Comparison of ENCODE assay signal across 20 cellular contexts in the genomic region with DNA sequence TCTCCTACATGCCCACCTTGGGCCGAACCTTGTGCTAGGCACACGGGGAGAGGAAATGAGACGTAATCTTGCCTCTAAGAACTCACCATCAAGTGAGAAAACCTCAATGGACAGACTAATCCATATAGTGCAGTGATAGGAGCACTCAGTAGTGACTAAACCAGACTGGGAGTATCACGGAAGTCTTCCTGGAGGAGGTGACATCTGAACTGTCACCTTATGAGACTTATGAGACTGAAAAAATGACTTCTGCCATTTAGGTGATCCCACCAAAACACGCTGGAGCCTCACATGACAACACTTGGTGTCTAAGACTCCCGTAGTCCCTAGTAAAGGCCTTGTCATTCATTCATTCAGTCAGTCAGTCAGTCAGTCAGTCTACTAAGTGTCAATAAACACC. TPM values are rescaled to one million over a fixed set of nuclear protein-coding genes. Genes with fewer than 3 reads are reported as not detected.
DNase-seq lines count a peak whose midpoint lies in the region; ATAC-seq, FAIRE-seq and TF ChIP-seq lines count a peak whose summit lies in the region.
"Had no signal": no experiment of that assay in that cellular context is flagged by ENCODE, and none has a peak within 500 bp of the region (broad histone marks: within the 10 kb centered on the region; RNA-seq: fewer than 3 reads in every experiment).

No MANE protein-coding gene starts in this region.

- POLR2A ChIA-PET in A549 (lab: Yijun Ruan, JAX) = no interaction called here

- ATAC-seq in A549 = no peak
- no peak for ATAC-seq in GM18511 (IDR thresholded peaks at IDR 0.05; ENCODE audit: unreplicated experiment)
- ATAC-seq in GM19467 (IDR thresholded peaks at IDR 0.05; ENCODE audit: unreplicated experiment) = no peak
- ATAC-seq: GM12878, HepG2 had no signal

- H3K4me2 ChIP-seq in A549 = no peak overlapping the region

- H3K4me3 ChIP-seq in A549 (no peak overlapping the region), ascending aorta (no peak overlapping the region), suprapubic skin (no peak overlapping the region)
- H3K4me3 ChIP-seq: GM12878, HAP-1 had no signal

- H3K27ac ChIP-seq in A549 = no peak overlapping the region
- peak overlapping the region; percentile 12 to 48 for H3K27ac ChIP-seq in ascending aorta
- peak overlapping the region; percentile 5 for H3K27ac ChIP-seq in layer of hippocampus (ENCODE audit: low read depth, low read length)
- H3K27ac ChIP-seq in suprapubic skin = peak overlapping the region; percentile 35

- CTCF ChIA-PET in A549 (lab: Yijun Ruan, JAX) = interaction anchor here (1.0 kb wide), 1 partner anchor 19 kb away, joined by 3 read pairs; no protein-coding TSS in a partner anchor

- no peaks in the 10 kb centered on the region for H3K27me3 ChIP-seq in ascending aorta
- H3K27me3 ChIP-seq in layer of hippocampus (ENCODE audit: control insufficient read depth, insufficient read depth, low read length) = no peaks in the 10 kb centered on the region
- H3K27me3 ChIP-seq in suprapubic skin = no peaks in the 10 kb centered on the region

- H3K9me3 ChIP-seq in A549 (peaks cover 5% of the 10 kb centered on the region; the same call in 1 of the 3 replicates), ascending aorta (no peaks in the 10 kb centered on the region), suprapubic skin (peaks cover 3% of the 10 kb centered on the region)
- H3K9me3 ChIP-seq: HAP-1 had no signal

- TF ChIP-seq RAD21 in A549 (conservative IDR thresholded peaks at IDR 0.05 in 1 of 2, IDR thresholded peaks at IDR 0.05 in 1 of 2) = no peak

- TF ChIP-seq CTCF in A549 (IDR thresholded peaks at IDR 0.05) (no peak), ascending aorta (IDR thresholded peaks at IDR 0.05) (no peak), suprapubic skin (IDR thresholded peaks at IDR 0.05) (no peak)

- no peak for FAIRE-seq in A549 (lab: Jason Lieb, UNC)
- FAIRE-seq: GM12878, GM18507, HepG2 had no signal

- TF ChIP-seq POLR2A in A549 (IDR thresholded peaks at IDR 0.05; ENCODE audit: low read length) (no peak), suprapubic skin (IDR thresholded peaks at IDR 0.05) (no peak)

- H3K4me1 ChIP-seq in A549 = no peaks in the 10 kb centered on the region
- H3K4me1 ChIP-seq in ascending aorta = no peaks in the 10 kb centered on the region
- no peaks in the 10 kb centered on the region for H3K4me1 ChIP-seq in suprapubic skin
- H3K4me1 ChIP-seq: HAP-1 had no signal

- DNase-seq in A549 (ENCODE audit: low read depth in 1 of 2, low spot score in 1 of 2) = no peak
- DNase-seq in ascending aorta (ENCODE audit: low spot score in 2 of 2) = no peak
- DNase-seq in suprapubic skin (ENCODE audit: low spot score in 2 of 2) = no peak
- DNase-seq in nucleus accumbens (lab: John Stamatoyannopoulos, UW) = no peak
- DNase-seq: ACHN; CD4-positive, CD25-positive, alpha-beta regulatory T cell; DMS79; MM.1S; NCI-H1105; NCI-H1694 treated with DMSO at 0.1 percent for 48 hours; NCI-H69; NK-92 treated with Interleukin-12 subunit alpha and Interleukin-12 subunit beta, amount 100 ng/mL, for 24 hours; OCI-M1 had no signal

- 81% methylated on average over 6 of the region's 6 CpGs for WGBS in A549 (ENCODE audit: missing lambda C conversion rate)
- WGBS in suprapubic skin = 96% methylated on average over 6 of the region's 6 CpGs

- intact Hi-C loops in ascending aorta (cut with DNase I) = no loop called here

- TF ChIP-seq EP300 in A549 (IDR thresholded peaks at IDR 0.05) (no peak), suprapubic skin (IDR thresholded peaks at IDR 0.05) (no peak)

- H3K36me3 ChIP-seq in ascending aorta (no peaks in the 10 kb centered on the region), suprapubic skin (no peaks in the 10 kb centered on the region)
- H3K36me3 ChIP-seq: HAP-1 had no signal

TF ChIP-seq in A549, 52 proteins besides CTCF, POLR2A, EP300 and RAD21:
- TF ChIP-seq ZFP36 (IDR thresholded peaks at IDR 0.05; ENCODE audit: borderline replicate concordance, partially characterized antibody) (peak; percentile 64), CBX2 (IDR thresholded peaks at IDR 0.05; ENCODE audit: borderline replicate concordance, low read depth) (no peak), ZC3H11A (IDR thresholded peaks at IDR 0.05) (no peak)

RNA-seq across cellular contexts. Expression of a gene that starts 27.3 kb away (rescaled TPM):
- polyA plus RNA-seq in A549 (2011; rRNA removed) = 24.2 and 39.7 TPM in 2 replicates
- polyA plus RNA-seq in A549 (2012; cell fraction: cytosol; rRNA removed) = 6.0 and 8.9 TPM in 2 replicates
- polyA plus RNA-seq in A549 (2012; cell fraction: nucleus; rRNA removed) = 14.7 and 18.7 TPM in 2 replicates
- 13.3 to 13.9 TPM (median 13.7 TPM) in 3 replicates for polyA plus RNA-seq in A549 (2017; fragmentation: RNase III; extraction: RNeasy Plus Mini Kit Qiagen cat#74134 plus additional on column Dnase treatment)
- polyA minus RNA-seq in A549 (2011; rRNA and poly(A)+ RNA removed) = 40.8 and 50.5 TPM in 2 replicates
- 89.4 TPM for total RNA-seq in ascending aorta
- 100 to 1,000 TPM in 1 of 4 donors, 10 to 100 TPM in 3; 43.6 to 197 (median 65.5) TPM for total RNA-seq in suprapubic skin

Comparison
In these comparisons a context has a peak if more than half of its experiments do, and no peak if none do; other contexts are left out.
1. H3K27ac ChIP-seq: peak in ascending aorta (2 of 2), layer of hippocampus (single experiment) and suprapubic skin (single experiment); none in A549 (0 of 2).